ENCODE assay signal across 23 cellular contexts in genomic region chr6:85428486-85428885, GRCh38.
"Had no signal": no experiment of that assay in that cellular context is flagged by ENCODE, and none has a peak within 500 bp of the region (broad histone marks: within the 10 kb centered on the region; RNA-seq: fewer than 3 reads in every experiment).

No MANE protein-coding gene starts in this region.

- H3K4me3 ChIP-seq: coronary artery, dorsolateral prefrontal cortex had no signal

- H3K27ac ChIP-seq: brain microvascular endothelial cell, coronary artery, dorsolateral prefrontal cortex, WERI-Rb-1 had no signal

- H3K27me3 ChIP-seq: brain microvascular endothelial cell, dorsolateral prefrontal cortex had no signal

- DNase-seq: activated B cell treated with CpG ODN at 0.5 μM for 24 hours; activated CD4-positive, alpha-beta memory T cell treated with anti-CD3 and anti-CD28 coated beads for 36 hours; activated CD4-positive, alpha-beta T cell treated with anti-CD3 and anti-CD28 coated beads for 48 hours; activated CD8-positive, alpha-beta memory T cell treated with anti-CD3 and anti-CD28 coated beads, Interleukin-2, amount 10 ng/mL, durations not matched to agents 7 days and 5 days; activated CD8-positive, alpha-beta memory T cell treated with anti-CD3 and anti-CD28 coated beads, Interleukin-2, amount 50 U/mL, for 4 hours; activated CD8-positive, alpha-beta T cell treated with anti-CD3 and anti-CD28 coated beads, Interleukin-2, amount 10 ng/mL, durations not matched to agents 7 days and 5 days; activated effector memory CD4-positive, alpha-beta T cell treated with anti-CD3 and anti-CD28 coated beads, Interleukin-2, amount 50 U/mL, for 16 hours; activated naive CD4-positive, alpha-beta T cell treated with anti-CD3 and anti-CD28 coated beads for 36 hours; activated naive CD8-positive, alpha-beta T cell treated with anti-CD3 and anti-CD28 coated beads, Interleukin-2, amount 10 ng/mL, durations not matched to agents 7 days and 5 days; activated T-cell treated with anti-CD3 and anti-CD28 coated beads, Interleukin-2, amount 50 U/mL, for 1 hour; activated T-cell treated with anti-CD3 and anti-CD28 coated beads, Interleukin-2, amount 50 U/mL, for 48 hours; amniotic stem cell; anterior cingulate cortex; brain microvascular endothelial cell; dorsolateral prefrontal cortex; effector CD4-positive, alpha-beta T cell; effector memory CD8-positive, alpha-beta T cell; head of caudate nucleus; T-helper 1 cell; T-helper 17 cell; T1000; WERI-Rb-1 had no signal

- H3K36me3 ChIP-seq: brain microvascular endothelial cell, WERI-Rb-1 had no signal
